1 cellular context compared by ENCODE assay signal in the genomic region with DNA sequence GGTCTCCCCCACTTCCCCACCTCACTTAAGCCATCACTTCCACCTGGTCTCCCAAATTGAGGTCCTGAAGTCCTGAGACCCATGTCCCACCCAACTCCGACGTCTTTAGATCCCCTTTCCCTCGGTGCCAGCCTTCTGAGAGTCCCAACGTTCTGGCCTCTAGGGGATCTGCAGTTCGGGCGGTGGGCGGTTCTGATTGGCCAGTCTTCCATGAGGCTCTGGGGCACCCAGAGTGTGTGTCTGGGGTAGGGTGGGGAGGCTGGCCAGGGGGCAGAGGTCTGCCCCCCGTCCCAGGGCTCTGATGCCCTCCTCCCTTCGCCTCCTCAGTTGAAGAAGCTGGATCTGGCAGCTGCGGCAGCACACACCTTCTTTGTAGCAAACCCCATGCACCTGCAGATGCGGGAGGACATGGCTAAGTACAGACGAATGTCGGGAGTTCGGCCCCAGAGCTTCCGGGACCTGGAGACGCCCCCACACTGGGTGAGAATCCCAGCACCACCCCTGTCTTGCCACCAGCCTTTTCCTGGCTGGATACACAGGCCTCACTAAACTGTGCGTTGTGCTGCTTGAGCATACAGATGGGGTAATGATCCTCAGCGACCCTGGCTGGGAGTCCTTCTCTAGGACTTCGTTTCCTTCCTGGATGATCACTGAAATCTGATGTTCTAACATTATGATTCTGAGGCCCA.
TF ChIP-seq lines count a peak whose summit lies in the region.

No MANE protein-coding gene starts in this region.

TF ChIP-seq in HepG2, 621 proteins besides CTCF, POLR2A, EP300 and RAD21 (continued from another document and continues in another):
- TF ChIP-seq, protein P1, sequence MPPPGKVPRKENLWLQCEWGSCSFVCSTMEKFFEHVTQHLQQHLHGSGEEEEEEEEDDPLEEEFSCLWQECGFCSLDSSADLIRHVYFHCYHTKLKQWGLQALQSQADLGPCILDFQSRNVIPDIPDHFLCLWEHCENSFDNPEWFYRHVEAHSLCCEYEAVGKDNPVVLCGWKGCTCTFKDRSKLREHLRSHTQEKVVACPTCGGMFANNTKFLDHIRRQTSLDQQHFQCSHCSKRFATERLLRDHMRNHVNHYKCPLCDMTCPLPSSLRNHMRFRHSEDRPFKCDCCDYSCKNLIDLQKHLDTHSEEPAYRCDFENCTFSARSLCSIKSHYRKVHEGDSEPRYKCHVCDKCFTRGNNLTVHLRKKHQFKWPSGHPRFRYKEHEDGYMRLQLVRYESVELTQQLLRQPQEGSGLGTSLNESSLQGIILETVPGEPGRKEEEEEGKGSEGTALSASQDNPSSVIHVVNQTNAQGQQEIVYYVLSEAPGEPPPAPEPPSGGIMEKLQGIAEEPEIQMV (CRISPR knock-in tag; IDR thresholded peaks at IDR 0.05; ENCODE audit: low read depth) = peak; percentile 48; the same call in 1 of the 2 replicates
- TF ChIP-seq TAF1 (CRISPR knock-in tag; IDR thresholded peaks at IDR 0.05) (peak; percentile 14), ZNF468 (CRISPR knock-in tag; IDR thresholded peaks at IDR 0.05) (no peak), ZMYM3 (CRISPR knock-in tag; IDR thresholded peaks at IDR 0.05) (no peak; the same call in 1 of the 2 replicates), MEIS2 (CRISPR knock-in tag; IDR thresholded peaks at IDR 0.05) (peak; percentile 61; the same call in 1 of the 2 replicates), IRX3 (CRISPR knock-in tag; IDR thresholded peaks at IDR 0.05; ENCODE audit: borderline replicate concordance, low read depth) (no peak), NR2C2 (CRISPR knock-in tag; IDR thresholded peaks at IDR 0.05; ENCODE audit: borderline replicate concordance) (0 out of 2 replicates have a peak, but pooled peaks have one; percentile 21), PRMT3 (CRISPR knock-in tag; IDR thresholded peaks at IDR 0.05; ENCODE audit: borderline replicate concordance, low read depth) (0 out of 2 replicates have a peak, but pooled peaks have one; percentile 9), ZFP90 (CRISPR knock-in tag; IDR thresholded peaks at IDR 0.05; ENCODE audit: borderline replicate concordance) (peak; percentile 67; the same call in 1 of the 2 replicates), ZMYM4 (CRISPR knock-in tag; IDR thresholded peaks at IDR 0.05) (peak; percentile 41), GATAD2A (CRISPR knock-in tag; IDR thresholded peaks at IDR 0.05) (no peak), MIXL1 (CRISPR knock-in tag; IDR thresholded peaks at IDR 0.05) (no peak), ZFP37 (CRISPR knock-in tag; IDR thresholded peaks at IDR 0.05; ENCODE audit: borderline replicate concordance) (0 out of 2 replicates have a peak, but pooled peaks have one; percentile 54), ZNF510 (CRISPR knock-in tag; IDR thresholded peaks at IDR 0.05; ENCODE audit: low read depth) (0 out of 2 replicates have a peak, but pooled peaks have one; percentile 23), MAF1 (CRISPR knock-in tag; IDR thresholded peaks at IDR 0.05; ENCODE audit: borderline replicate concordance) (0 out of 2 replicates have a peak, but pooled peaks have one; percentile 44), ISL2 (CRISPR knock-in tag; IDR thresholded peaks at IDR 0.05) (peak; percentile 58), HNF4A (CRISPR knock-in tag; IDR thresholded peaks at IDR 0.05) (peak; percentile 24; the same call in 1 of the 2 replicates), LCORL (IDR thresholded peaks at IDR 0.05) (no peak), LCORL (CRISPR knock-in tag; IDR thresholded peaks at IDR 0.05) (peak; percentile 49; the same call in 1 of the 2 replicates), ZNF350 (CRISPR knock-in tag; IDR thresholded peaks at IDR 0.05; ENCODE audit: borderline replicate concordance, low read depth) (0 out of 2 replicates have a peak, but pooled peaks have one; percentile 33), POLR2AphosphoS5 (IDR thresholded peaks at IDR 0.05; ENCODE audit: low read depth, low read length) (peak; percentile 78), ZSCAN29 (CRISPR knock-in tag; conservative IDR thresholded peaks at IDR 0.05) (no peak), RFXANK (CRISPR knock-in tag; IDR thresholded peaks at IDR 0.05) (no peak), ZNF777 (CRISPR knock-in tag; IDR thresholded peaks at IDR 0.05) (no peak), SALL1 (CRISPR knock-in tag; IDR thresholded peaks at IDR 0.05) (no peak; the same call in none of the 2 replicates), ZNF264 (CRISPR knock-in tag; IDR thresholded peaks at IDR 0.05) (no peak), FOXA1 (IDR thresholded peaks at IDR 0.05) (no peak), FOXA1 (CRISPR knock-in tag; IDR thresholded peaks at IDR 0.05) (no peak), KAT2B (IDR thresholded peaks at IDR 0.05; ENCODE audit: borderline replicate concordance, low read depth, low read length) (no peak)
- TF ChIP-seq, protein P2, sequence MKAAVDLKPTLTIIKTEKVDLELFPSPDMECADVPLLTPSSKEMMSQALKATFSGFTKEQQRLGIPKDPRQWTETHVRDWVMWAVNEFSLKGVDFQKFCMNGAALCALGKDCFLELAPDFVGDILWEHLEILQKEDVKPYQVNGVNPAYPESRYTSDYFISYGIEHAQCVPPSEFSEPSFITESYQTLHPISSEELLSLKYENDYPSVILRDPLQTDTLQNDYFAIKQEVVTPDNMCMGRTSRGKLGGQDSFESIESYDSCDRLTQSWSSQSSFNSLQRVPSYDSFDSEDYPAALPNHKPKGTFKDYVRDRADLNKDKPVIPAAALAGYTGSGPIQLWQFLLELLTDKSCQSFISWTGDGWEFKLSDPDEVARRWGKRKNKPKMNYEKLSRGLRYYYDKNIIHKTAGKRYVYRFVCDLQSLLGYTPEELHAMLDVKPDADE (CRISPR knock-in tag; IDR thresholded peaks at IDR 0.05) = no peak
- TF ChIP-seq, protein P3, sequence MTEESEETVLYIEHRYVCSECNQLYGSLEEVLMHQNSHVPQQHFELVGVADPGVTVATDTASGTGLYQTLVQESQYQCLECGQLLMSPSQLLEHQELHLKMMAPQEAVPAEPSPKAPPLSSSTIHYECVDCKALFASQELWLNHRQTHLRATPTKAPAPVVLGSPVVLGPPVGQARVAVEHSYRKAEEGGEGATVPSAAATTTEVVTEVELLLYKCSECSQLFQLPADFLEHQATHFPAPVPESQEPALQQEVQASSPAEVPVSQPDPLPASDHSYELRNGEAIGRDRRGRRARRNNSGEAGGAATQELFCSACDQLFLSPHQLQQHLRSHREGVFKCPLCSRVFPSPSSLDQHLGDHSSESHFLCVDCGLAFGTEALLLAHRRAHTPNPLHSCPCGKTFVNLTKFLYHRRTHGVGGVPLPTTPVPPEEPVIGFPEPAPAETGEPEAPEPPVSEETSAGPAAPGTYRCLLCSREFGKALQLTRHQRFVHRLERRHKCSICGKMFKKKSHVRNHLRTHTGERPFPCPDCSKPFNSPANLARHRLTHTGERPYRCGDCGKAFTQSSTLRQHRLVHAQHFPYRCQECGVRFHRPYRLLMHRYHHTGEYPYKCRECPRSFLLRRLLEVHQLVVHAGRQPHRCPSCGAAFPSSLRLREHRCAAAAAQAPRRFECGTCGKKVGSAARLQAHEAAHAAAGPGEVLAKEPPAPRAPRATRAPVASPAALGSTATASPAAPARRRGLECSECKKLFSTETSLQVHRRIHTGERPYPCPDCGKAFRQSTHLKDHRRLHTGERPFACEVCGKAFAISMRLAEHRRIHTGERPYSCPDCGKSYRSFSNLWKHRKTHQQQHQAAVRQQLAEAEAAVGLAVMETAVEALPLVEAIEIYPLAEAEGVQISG (CRISPR knock-in tag; IDR thresholded peaks at IDR 0.05) = peak; percentile 37; the same call in 1 of the 2 replicates
- TF ChIP-seq, protein P4, sequence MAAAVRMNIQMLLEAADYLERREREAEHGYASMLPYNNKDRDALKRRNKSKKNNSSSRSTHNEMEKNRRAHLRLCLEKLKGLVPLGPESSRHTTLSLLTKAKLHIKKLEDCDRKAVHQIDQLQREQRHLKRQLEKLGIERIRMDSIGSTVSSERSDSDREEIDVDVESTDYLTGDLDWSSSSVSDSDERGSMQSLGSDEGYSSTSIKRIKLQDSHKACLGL (CRISPR knock-in tag; IDR thresholded peaks at IDR 0.05) = no peak
- TF ChIP-seq, protein P5, sequence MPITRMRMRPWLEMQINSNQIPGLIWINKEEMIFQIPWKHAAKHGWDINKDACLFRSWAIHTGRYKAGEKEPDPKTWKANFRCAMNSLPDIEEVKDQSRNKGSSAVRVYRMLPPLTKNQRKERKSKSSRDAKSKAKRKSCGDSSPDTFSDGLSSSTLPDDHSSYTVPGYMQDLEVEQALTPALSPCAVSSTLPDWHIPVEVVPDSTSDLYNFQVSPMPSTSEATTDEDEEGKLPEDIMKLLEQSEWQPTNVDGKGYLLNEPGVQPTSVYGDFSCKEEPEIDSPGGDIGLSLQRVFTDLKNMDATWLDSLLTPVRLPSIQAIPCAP (CRISPR knock-in tag; IDR thresholded peaks at IDR 0.05; ENCODE audit: low read depth) = no peak
- TF ChIP-seq, protein P6, sequence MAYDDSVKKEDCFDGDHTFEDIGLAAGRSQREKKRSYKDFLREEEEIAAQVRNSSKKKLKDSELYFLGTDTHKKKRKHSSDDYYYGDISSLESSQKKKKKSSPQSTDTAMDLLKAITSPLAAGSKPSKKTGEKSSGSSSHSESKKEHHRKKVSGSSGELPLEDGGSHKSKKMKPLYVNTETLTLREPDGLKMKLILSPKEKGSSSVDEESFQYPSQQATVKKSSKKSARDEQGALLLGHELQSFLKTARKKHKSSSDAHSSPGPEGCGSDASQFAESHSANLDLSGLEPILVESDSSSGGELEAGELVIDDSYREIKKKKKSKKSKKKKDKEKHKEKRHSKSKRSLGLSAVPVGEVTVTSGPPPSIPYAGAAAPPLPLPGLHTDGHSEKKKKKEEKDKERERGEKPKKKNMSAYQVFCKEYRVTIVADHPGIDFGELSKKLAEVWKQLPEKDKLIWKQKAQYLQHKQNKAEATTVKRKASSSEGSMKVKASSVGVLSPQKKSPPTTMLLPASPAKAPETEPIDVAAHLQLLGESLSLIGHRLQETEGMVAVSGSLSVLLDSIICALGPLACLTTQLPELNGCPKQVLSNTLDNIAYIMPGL (CRISPR knock-in tag; IDR thresholded peaks at IDR 0.05; ENCODE audit: borderline replicate concordance in 1 of 2, low read depth in 1 of 2) = 0 out of 4 replicates have a peak, but pooled peaks of 1 of the 2 experiments have one; percentile 27
- TF ChIP-seq, protein P7, sequence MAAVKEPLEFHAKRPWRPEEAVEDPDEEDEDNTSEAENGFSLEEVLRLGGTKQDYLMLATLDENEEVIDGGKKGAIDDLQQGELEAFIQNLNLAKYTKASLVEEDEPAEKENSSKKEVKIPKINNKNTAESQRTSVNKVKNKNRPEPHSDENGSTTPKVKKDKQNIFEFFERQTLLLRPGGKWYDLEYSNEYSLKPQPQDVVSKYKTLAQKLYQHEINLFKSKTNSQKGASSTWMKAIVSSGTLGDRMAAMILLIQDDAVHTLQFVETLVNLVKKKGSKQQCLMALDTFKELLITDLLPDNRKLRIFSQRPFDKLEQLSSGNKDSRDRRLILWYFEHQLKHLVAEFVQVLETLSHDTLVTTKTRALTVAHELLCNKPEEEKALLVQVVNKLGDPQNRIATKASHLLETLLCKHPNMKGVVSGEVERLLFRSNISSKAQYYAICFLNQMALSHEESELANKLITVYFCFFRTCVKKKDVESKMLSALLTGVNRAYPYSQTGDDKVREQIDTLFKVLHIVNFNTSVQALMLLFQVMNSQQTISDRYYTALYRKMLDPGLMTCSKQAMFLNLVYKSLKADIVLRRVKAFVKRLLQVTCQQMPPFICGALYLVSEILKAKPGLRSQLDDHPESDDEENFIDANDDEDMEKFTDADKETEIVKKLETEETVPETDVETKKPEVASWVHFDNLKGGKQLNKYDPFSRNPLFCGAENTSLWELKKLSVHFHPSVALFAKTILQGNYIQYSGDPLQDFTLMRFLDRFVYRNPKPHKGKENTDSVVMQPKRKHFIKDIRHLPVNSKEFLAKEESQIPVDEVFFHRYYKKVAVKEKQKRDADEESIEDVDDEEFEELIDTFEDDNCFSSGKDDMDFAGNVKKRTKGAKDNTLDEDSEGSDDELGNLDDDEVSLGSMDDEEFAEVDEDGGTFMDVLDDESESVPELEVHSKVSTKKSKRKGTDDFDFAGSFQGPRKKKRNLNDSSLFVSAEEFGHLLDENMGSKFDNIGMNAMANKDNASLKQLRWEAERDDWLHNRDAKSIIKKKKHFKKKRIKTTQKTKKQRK (IDR thresholded peaks at IDR 0.05; ENCODE audit: low read length) = no peak
- TF ChIP-seq, protein P8, sequence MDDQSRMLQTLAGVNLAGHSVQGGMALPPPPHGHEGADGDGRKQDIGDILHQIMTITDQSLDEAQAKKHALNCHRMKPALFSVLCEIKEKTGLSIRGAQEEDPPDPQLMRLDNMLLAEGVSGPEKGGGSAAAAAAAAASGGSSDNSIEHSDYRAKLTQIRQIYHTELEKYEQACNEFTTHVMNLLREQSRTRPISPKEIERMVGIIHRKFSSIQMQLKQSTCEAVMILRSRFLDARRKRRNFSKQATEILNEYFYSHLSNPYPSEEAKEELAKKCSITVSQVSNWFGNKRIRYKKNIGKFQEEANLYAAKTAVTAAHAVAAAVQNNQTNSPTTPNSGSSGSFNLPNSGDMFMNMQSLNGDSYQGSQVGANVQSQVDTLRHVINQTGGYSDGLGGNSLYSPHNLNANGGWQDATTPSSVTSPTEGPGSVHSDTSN (CRISPR knock-in tag; IDR thresholded peaks at IDR 0.05; ENCODE audit: borderline replicate concordance) = no peak
- TF ChIP-seq, protein P9, sequence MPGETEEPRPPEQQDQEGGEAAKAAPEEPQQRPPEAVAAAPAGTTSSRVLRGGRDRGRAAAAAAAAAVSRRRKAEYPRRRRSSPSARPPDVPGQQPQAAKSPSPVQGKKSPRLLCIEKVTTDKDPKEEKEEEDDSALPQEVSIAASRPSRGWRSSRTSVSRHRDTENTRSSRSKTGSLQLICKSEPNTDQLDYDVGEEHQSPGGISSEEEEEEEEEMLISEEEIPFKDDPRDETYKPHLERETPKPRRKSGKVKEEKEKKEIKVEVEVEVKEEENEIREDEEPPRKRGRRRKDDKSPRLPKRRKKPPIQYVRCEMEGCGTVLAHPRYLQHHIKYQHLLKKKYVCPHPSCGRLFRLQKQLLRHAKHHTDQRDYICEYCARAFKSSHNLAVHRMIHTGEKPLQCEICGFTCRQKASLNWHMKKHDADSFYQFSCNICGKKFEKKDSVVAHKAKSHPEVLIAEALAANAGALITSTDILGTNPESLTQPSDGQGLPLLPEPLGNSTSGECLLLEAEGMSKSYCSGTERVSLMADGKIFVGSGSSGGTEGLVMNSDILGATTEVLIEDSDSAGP (CRISPR knock-in tag; IDR thresholded peaks at IDR 0.05; ENCODE audit: borderline replicate concordance) = peak; percentile 25; the same call in 1 of the 2 replicates
- TF ChIP-seq, protein P10, sequence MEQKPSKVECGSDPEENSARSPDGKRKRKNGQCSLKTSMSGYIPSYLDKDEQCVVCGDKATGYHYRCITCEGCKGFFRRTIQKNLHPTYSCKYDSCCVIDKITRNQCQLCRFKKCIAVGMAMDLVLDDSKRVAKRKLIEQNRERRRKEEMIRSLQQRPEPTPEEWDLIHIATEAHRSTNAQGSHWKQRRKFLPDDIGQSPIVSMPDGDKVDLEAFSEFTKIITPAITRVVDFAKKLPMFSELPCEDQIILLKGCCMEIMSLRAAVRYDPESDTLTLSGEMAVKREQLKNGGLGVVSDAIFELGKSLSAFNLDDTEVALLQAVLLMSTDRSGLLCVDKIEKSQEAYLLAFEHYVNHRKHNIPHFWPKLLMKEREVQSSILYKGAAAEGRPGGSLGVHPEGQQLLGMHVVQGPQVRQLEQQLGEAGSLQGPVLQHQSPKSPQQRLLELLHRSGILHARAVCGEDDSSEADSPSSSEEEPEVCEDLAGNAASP (CRISPR knock-in tag; IDR thresholded peaks at IDR 0.05; ENCODE audit: borderline replicate concordance) = no peak
- TF ChIP-seq, protein P11, sequence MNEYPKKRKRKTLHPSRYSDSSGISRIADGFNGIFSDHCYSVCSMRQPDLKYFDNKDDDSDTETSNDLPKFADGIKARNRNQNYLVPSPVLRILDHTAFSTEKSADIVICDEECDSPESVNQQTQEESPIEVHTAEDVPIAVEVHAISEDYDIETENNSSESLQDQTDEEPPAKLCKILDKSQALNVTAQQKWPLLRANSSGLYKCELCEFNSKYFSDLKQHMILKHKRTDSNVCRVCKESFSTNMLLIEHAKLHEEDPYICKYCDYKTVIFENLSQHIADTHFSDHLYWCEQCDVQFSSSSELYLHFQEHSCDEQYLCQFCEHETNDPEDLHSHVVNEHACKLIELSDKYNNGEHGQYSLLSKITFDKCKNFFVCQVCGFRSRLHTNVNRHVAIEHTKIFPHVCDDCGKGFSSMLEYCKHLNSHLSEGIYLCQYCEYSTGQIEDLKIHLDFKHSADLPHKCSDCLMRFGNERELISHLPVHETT (CRISPR knock-in tag; conservative IDR thresholded peaks at IDR 0.05) = no peak
